ENCODE assay signal across 16 cellular contexts in genomic region chr1:1161683-1162079, GRCh38. TPM values are rescaled to one million over a fixed set of nuclear protein-coding genes. Genes with fewer than 3 reads are reported as not detected.
"Had no signal": no experiment of that assay in that cellular context is flagged by ENCODE, and none has a peak within 500 bp of the region (broad histone marks: within the 10 kb centered on the region; RNA-seq: fewer than 3 reads in every experiment).

No MANE protein-coding gene starts in this region.

- DNase-seq: activated CD4-positive, alpha-beta T cell treated with anti-CD3 and anti-CD28 coated beads for 36 hours; activated CD8-positive, alpha-beta memory T cell treated with anti-CD3 and anti-CD28 coated beads, Interleukin-2, amount 50 U/mL, for 4 hours; activated CD8-positive, alpha-beta T cell treated with anti-CD3 and anti-CD28 coated beads for 36 hours; activated naive CD4-positive, alpha-beta T cell; activated T-cell treated with anti-CD3 and anti-CD28 coated beads, Interleukin-2, amount 50 U/mL, for 72 hours; aorta; mesendoderm; ovary; trophoblast cell; WERI-Rb-1 had no signal

- H3K4me3 ChIP-seq: esophagus muscularis mucosa, ovary had no signal

- H3K27me3 ChIP-seq: ovary had no signal

- ATAC-seq: activated CD4-positive, alpha-beta T cell treated with anti-CD3 and anti-CD28 coated beads for 36 hours; activated CD8-positive, alpha-beta T cell treated with anti-CD3 and anti-CD28 coated beads for 36 hours; activated T-cell treated with anti-CD3 and anti-CD28 coated beads, Interleukin-2, amount 50 U/mL, for 72 hours; left lobe of liver had no signal

- H3K9me3 ChIP-seq: esophagus muscularis mucosa, ovary had no signal

- H3K27ac ChIP-seq: esophagus muscularis mucosa, ovary, WERI-Rb-1 had no signal

- H3K36me3 ChIP-seq: esophagus muscularis mucosa, ovary, WERI-Rb-1 had no signal

RNA-seq across cellular contexts. Expression of gene TTLL10, which starts 12.0 kb away (rescaled TPM):
- total RNA-seq: activated CD4-positive, alpha-beta T cell treated with anti-CD3 and anti-CD28 coated beads for 36 hours; activated CD8-positive, alpha-beta T cell treated with anti-CD3 and anti-CD28 coated beads for 36 hours; fibroblast of villous mesenchyme; left lobe of liver; myocyte; neural crest cell; skeletal muscle tissue had no signal

RNA-seq across cellular contexts. Expression of gene TNFRSF18, which starts 44.7 kb away (rescaled TPM):
- total RNA-seq: fibroblast of villous mesenchyme, left lobe of liver, myocyte, neural crest cell had no signal

RNA-seq across cellular contexts. Expression of gene TNFRSF4, which starts 52.3 kb away (rescaled TPM):
- total RNA-seq: myocyte had no signal
